In genomic region chr5:81068635-81069034, GRCh38 we compare ENCODE assay signal across 19 cellular contexts.
DNase-seq lines count a peak whose midpoint lies in the region; ATAC-seq and TF ChIP-seq lines count a peak whose summit lies in the region.
"Had no signal": no experiment of that assay in that cellular context is flagged by ENCODE, and none has a peak within 500 bp of the region (broad histone marks: within the 10 kb centered on the region; RNA-seq: fewer than 3 reads in every experiment).

No MANE protein-coding gene starts in this region.

- BruUV-seq in A673 (replicated peaks; lab: Mats Ljungman, UMichigan): no TSS peak
- no TSS peak for BruUV-seq in IMR-90 (replicated peaks; lab: Mats Ljungman, UMichigan)

- H2BK120ac ChIP-seq in IMR-90 (ENCODE audit: low read depth, low read length): no peak overlapping the region

- H4K91ac ChIP-seq in IMR-90 (ENCODE audit: insufficient read depth, low read depth, low read length): no peak overlapping the region

- intact Hi-C loops in A673 (cut with micrococcal nuclease; ENCODE audit: unreplicated experiment) (no loop called here), IMR-90 (cut with micrococcal nuclease) (loop anchor here (5.0 kb wide), 1 partner anchor 106 kb away; the partner anchor contains the start of gene RASGRF2), head of caudate nucleus (cut with DNase I) (no loop called here)

- no peak overlapping the region for H3K27ac Mint-ChIP-seq in endodermal cell
- H3K27ac Mint-ChIP-seq in activated naive CD8-positive, alpha-beta T cell treated with anti-CD3 and anti-CD28 coated beads, Interleukin-2, amount 50 U/mL, for 24 hours: no peak overlapping the region

- TF ChIP-seq RAD21 in IMR-90 (IDR thresholded peaks at IDR 0.05; ENCODE audit: low read length): no peak

- peaks cover 7 to 65% of the 10 kb centered on the region in 2 experiments; a peak in 2 of 4 replicates for H3K79me1 ChIP-seq in IMR-90 (ENCODE audit: low read depth in 1 of 2, low read length in 2 of 2)

- no peak for TF ChIP-seq CTCF in A673 (conservative IDR thresholded peaks at IDR 0.05; ENCODE audit: low read depth, low read length)
- TF ChIP-seq CTCF in IMR-90 (conservative IDR thresholded peaks at IDR 0.05; ENCODE audit: low read depth, low read length): no peak
- no peak for TF ChIP-seq CTCF in endodermal cell (conservative IDR thresholded peaks at IDR 0.05)
- TF ChIP-seq CTCF in parathyroid adenoma (IDR thresholded peaks at IDR 0.05): no peak

- H3K79me2 ChIP-seq in parathyroid adenoma: no peaks in the 10 kb centered on the region

- no peaks in the 10 kb centered on the region for H3K27me3 Mint-ChIP-seq in endodermal cell (ENCODE audit: insufficient read depth)
- no peaks in the 10 kb centered on the region for H3K27me3 Mint-ChIP-seq in activated naive CD8-positive, alpha-beta T cell treated with anti-CD3 and anti-CD28 coated beads, Interleukin-2, amount 50 U/mL, for 24 hours

- H2AFZ ChIP-seq in IMR-90 (replicated peaks; ENCODE audit: low read length, poor library complexity) (no peak overlapping the region), parathyroid adenoma (no peak overlapping the region)

- no peaks in the 10 kb centered on the region; the same call in 1 of the 2 replicates for H4K20me1 ChIP-seq in IMR-90 (ENCODE audit: insufficient read depth, low read length)
- H4K20me1 ChIP-seq: BLaER1 had no signal

- H2BK5ac ChIP-seq in IMR-90 (ENCODE audit: low read depth, low read length, poor library complexity, severe bottlenecking): no peak overlapping the region

- peak overlapping the region; percentile 43; the same call in 1 of the 2 replicates for H3K14ac ChIP-seq in IMR-90 (replicated peaks; ENCODE audit: low read depth, low read length)

- H3K4me3 Mint-ChIP-seq in endodermal cell: no peak overlapping the region
- no peak overlapping the region for H3K4me3 Mint-ChIP-seq in activated naive CD8-positive, alpha-beta T cell treated with anti-CD3 and anti-CD28 coated beads, Interleukin-2, amount 50 U/mL, for 24 hours
- H3K4me3 Mint-ChIP-seq: CD8-positive, alpha-beta memory T cell had no signal

- H3K9me3 ChIP-seq in A673 (ENCODE audit: low read depth, low read length, poor library complexity, severe bottlenecking) (no peaks in the 10 kb centered on the region), IMR-90 (ENCODE audit: control insufficient read depth, insufficient read depth, low read length) (0 out of 2 replicates have a peak, but pooled peaks cover 3% of the 10 kb centered on the region), endodermal cell (ENCODE audit: control insufficient read depth, low read length) (no peaks in the 10 kb centered on the region), parathyroid adenoma (ENCODE audit: control insufficient read depth, low read length) (no peaks in the 10 kb centered on the region)
- H3K9me3 ChIP-seq: A549, BLaER1 had no signal

- DNase-seq in A673 (ENCODE audit: low spot score) (no peak), IMR-90 (no peak), endodermal cell (peak; percentile 55), head of caudate nucleus (no peak)
- no peak for DNase-seq in activated naive CD8-positive, alpha-beta T cell treated with anti-CD3 and anti-CD28 coated beads, Interleukin-2, amount 50 U/mL, for 24 hours
- DNase-seq in effector CD8-positive, alpha-beta T cell (lab: John Stamatoyannopoulos, UW): no peak
- DNase-seq: CD8-positive, alpha-beta memory T cell; GOT3; NCI-H1417 treated with DMSO at 0.1 percent for 48 hours; NCI-H1930; NCI-H226; NCI-H524; PC-3; RPMI8226 had no signal

- H3K9me3 Mint-ChIP-seq in endodermal cell: no peaks in the 10 kb centered on the region
- H3K9me3 Mint-ChIP-seq in activated naive CD8-positive, alpha-beta T cell treated with anti-CD3 and anti-CD28 coated beads, Interleukin-2, amount 50 U/mL, for 24 hours: peaks cover 4% of the 10 kb centered on the region
- H3K9me3 Mint-ChIP-seq: CD8-positive, alpha-beta memory T cell had no signal

- in situ Hi-C loops in IMR-90 (cut with MboI; ENCODE audit: low sequenced_read_pairs): no loop called here

- H3K27ac ChIP-seq in A673 (ENCODE audit: low read depth, low read length, poor library complexity, severe bottlenecking) (peak overlapping the region; percentile 70), IMR-90 (ENCODE audit: insufficient read depth, low read length) (no peak overlapping the region), endodermal cell (ENCODE audit: low read depth, low read length) (no peak overlapping the region), parathyroid adenoma (peak overlapping the region; percentile 45)
- H3K27ac ChIP-seq: A549, BLaER1, KMS-11 had no signal

- H3K36me3 ChIP-seq in A673 (ENCODE audit: insufficient read depth, low read length, poor library complexity, severe bottlenecking): no peaks in the 10 kb centered on the region
- H3K36me3 ChIP-seq in IMR-90 (ENCODE audit: control insufficient read depth, insufficient read depth, low read length): peaks cover 2% of the 10 kb centered on the region
- H3K36me3 ChIP-seq in endodermal cell (ENCODE audit: control insufficient read depth, insufficient read depth, low read length): no peaks in the 10 kb centered on the region
- no peaks in the 10 kb centered on the region for H3K36me3 ChIP-seq in parathyroid adenoma (ENCODE audit: control insufficient read depth, insufficient read depth, low read length)
- H3K36me3 ChIP-seq: BLaER1 had no signal

- no peak overlapping the region for H3K9ac ChIP-seq in IMR-90 (ENCODE audit: low read depth, low read length)
- no peak overlapping the region for H3K9ac ChIP-seq in endodermal cell (ENCODE audit: extremely low read depth, low read length, poor library complexity, severe bottlenecking)
- no peak overlapping the region for H3K9ac ChIP-seq in parathyroid adenoma
- H3K9ac ChIP-seq: BLaER1, KMS-11 had no signal

- peaks cover 14% of the 10 kb centered on the region for H3K4me1 ChIP-seq in A673 (ENCODE audit: insufficient read depth, low read length, poor library complexity, severe bottlenecking)
- peaks cover 5% of the 10 kb centered on the region for H3K4me1 ChIP-seq in IMR-90 (ENCODE audit: control insufficient read depth, insufficient read depth, low read length)
- peaks cover 2% of the 10 kb centered on the region for H3K4me1 ChIP-seq in endodermal cell (ENCODE audit: control insufficient read depth, insufficient read depth, low read length)
- H3K4me1 ChIP-seq in parathyroid adenoma: no peaks in the 10 kb centered on the region
- H3K4me1 ChIP-seq: A549, BLaER1 had no signal

- no peak overlapping the region for H2AK9ac ChIP-seq in IMR-90 (replicated peaks; ENCODE audit: low read depth, low read length, poor library complexity)

- H2BK15ac ChIP-seq in IMR-90 (ENCODE audit: low read depth, low read length): no peak overlapping the region

- H2AK5ac ChIP-seq in IMR-90 (ENCODE audit: low read depth, low read length): no peak overlapping the region

- WGBS in IMR-90 (ENCODE audit: extremely low coverage in 2 of 2, insufficient read length in 1 of 2), 2 experiments: no CpG with 5 or more reads among the region's 2 CpGs
- WGBS in endodermal cell (ENCODE audit: insufficient coverage in 1 of 2, insufficient read length in 1 of 2), 2 experiments: 83% methylated on average over 2 of the region's 2 CpGs; no CpG with 5 or more reads in 1 of the 2 experiments

- POLR2A ChIA-PET in A673 (lab: Charles Lee; ENCODE audit: low non-redundant PET) (no interaction called here), IMR-90 (lab: Charles Lee; ENCODE audit: unreplicated experiment) (no interaction called here)

- H3K4me2 ChIP-seq in IMR-90 (ENCODE audit: low read depth, low read length): no peak overlapping the region
- no peak overlapping the region for H3K4me2 ChIP-seq in parathyroid adenoma (ENCODE audit: low read length)
- H3K4me2 ChIP-seq: A549, BLaER1, KMS-11 had no signal

- ATAC-seq in IMR-90 (ENCODE audit: low read depth) (peak; percentile 25; the same call in 1 of the 2 replicates), GM19023 (IDR thresholded peaks at IDR 0.05; ENCODE audit: unreplicated experiment) (no peak)
- ATAC-seq in activated naive CD8-positive, alpha-beta T cell treated with anti-CD3 and anti-CD28 coated beads, Interleukin-2, amount 50 U/mL, for 24 hours: no peak
- ATAC-seq: A549, PC-3 had no signal

- no peak overlapping the region for H3K56ac ChIP-seq in IMR-90 (ENCODE audit: extremely low read depth, insufficient read depth, low read length)

- peaks cover 16% of the 10 kb centered on the region for H3K9me1 ChIP-seq in IMR-90 (ENCODE audit: insufficient read depth, low read length)

- H3K4me1 Mint-ChIP-seq in endodermal cell: peaks cover 15% of the 10 kb centered on the region
- H3K4me1 Mint-ChIP-seq in activated naive CD8-positive, alpha-beta T cell treated with anti-CD3 and anti-CD28 coated beads, Interleukin-2, amount 50 U/mL, for 24 hours: peaks cover 16% of the 10 kb centered on the region

- H3K27me3 ChIP-seq in A673 (replicated peaks; ENCODE audit: insufficient read depth, low read depth, low read length, poor library complexity) (no peaks in the 10 kb centered on the region), IMR-90 (ENCODE audit: control insufficient read depth, insufficient read depth, low read length) (no peaks in the 10 kb centered on the region), endodermal cell (ENCODE audit: control insufficient read depth, insufficient read depth, low read length, poor library complexity, severe bottlenecking) (no peaks in the 10 kb centered on the region), parathyroid adenoma (ENCODE audit: control insufficient read depth, insufficient read depth, low read length) (no peaks in the 10 kb centered on the region)
- H3K27me3 ChIP-seq: BLaER1 had no signal

- H4K8ac ChIP-seq in IMR-90 (ENCODE audit: low read depth in 2 of 2, low read length in 2 of 2): no peak overlapping the region

- dilution Hi-C loops in IMR-90 (cut with HindIII; ENCODE audit: low sequenced_read_pairs, unreplicated experiment): no loop called here

- TF ChIP-seq POLR2A in IMR-90 (IDR thresholded peaks at IDR 0.05; ENCODE audit: low read depth, low read length): no peak

- no peak overlapping the region for H3K4me3 ChIP-seq in A673 (ENCODE audit: low read depth, low read length, poor library complexity, severe bottlenecking)
- no peak overlapping the region for H3K4me3 ChIP-seq in IMR-90 (ENCODE audit: insufficient read depth, low read depth, low read length)
- H3K4me3 ChIP-seq in endodermal cell (ENCODE audit: low read length): no peak overlapping the region
- H3K4me3 ChIP-seq in parathyroid adenoma (ENCODE audit: low read depth, low read length): no peak overlapping the region
- H3K4me3 ChIP-seq: A549, BLaER1 had no signal

- CTCF ChIA-PET in A673 (lab: Charles Lee) (no interaction called here), IMR-90 (lab: Yijun Ruan, JAX) (no interaction called here)

- no peak overlapping the region for H3K23ac ChIP-seq in IMR-90 (ENCODE audit: low read depth, low read length)

- no peak overlapping the region for H3K4ac ChIP-seq in IMR-90 (ENCODE audit: low read depth, low read length)

- peaks cover 2% of the 10 kb centered on the region for H3K36me3 Mint-ChIP-seq in endodermal cell (ENCODE audit: low read depth)
- peaks cover 23% of the 10 kb centered on the region for H3K36me3 Mint-ChIP-seq in activated naive CD8-positive, alpha-beta T cell treated with anti-CD3 and anti-CD28 coated beads, Interleukin-2, amount 50 U/mL, for 24 hours (ENCODE audit: low read depth)

- H2BK20ac ChIP-seq in IMR-90 (ENCODE audit: low read depth, low read length): no peak overlapping the region

- H4K5ac ChIP-seq in IMR-90 (ENCODE audit: low read depth, low read length): no peak overlapping the region

- no peak overlapping the region for H3K18ac ChIP-seq in IMR-90 (ENCODE audit: low read depth, low read length)

Comparison
In these comparisons a context has a peak if more than half of its experiments do, and no peak if none do; other contexts are left out.
1. H3K27ac ChIP-seq: peak in A673 (single experiment) and parathyroid adenoma (single experiment); none in IMR-90 (single experiment) and endodermal cell (single experiment).